Comparison of ENCODE assay signal across 1 cellular context in genomic region chr7:74535951-74536356, GRCh38.
TF ChIP-seq lines count a peak whose summit lies in the region.

No MANE protein-coding gene starts in this region.

TF ChIP-seq in HepG2, 621 proteins besides CTCF, POLR2A, EP300 and RAD21 (continued from another document and continues in another):
- TF ChIP-seq, protein P1, sequence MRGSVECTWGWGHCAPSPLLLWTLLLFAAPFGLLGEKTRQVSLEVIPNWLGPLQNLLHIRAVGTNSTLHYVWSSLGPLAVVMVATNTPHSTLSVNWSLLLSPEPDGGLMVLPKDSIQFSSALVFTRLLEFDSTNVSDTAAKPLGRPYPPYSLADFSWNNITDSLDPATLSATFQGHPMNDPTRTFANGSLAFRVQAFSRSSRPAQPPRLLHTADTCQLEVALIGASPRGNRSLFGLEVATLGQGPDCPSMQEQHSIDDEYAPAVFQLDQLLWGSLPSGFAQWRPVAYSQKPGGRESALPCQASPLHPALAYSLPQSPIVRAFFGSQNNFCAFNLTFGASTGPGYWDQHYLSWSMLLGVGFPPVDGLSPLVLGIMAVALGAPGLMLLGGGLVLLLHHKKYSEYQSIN (CRISPR knock-in tag; IDR thresholded peaks at IDR 0.05; ENCODE audit: borderline replicate concordance), result no peak
- TF ChIP-seq FOXA3 (CRISPR knock-in tag; IDR thresholded peaks at IDR 0.05) (peak; percentile 26; the same call in 1 of the 2 replicates), ZFY (CRISPR knock-in tag; IDR thresholded peaks at IDR 0.05) (peak; percentile 30; the same call in 1 of the 2 replicates), HIVEP1 (CRISPR knock-in tag; IDR thresholded peaks at IDR 0.05) (peak; percentile 62; the same call in 1 of the 2 replicates), THYN1 (CRISPR knock-in tag; IDR thresholded peaks at IDR 0.05; ENCODE audit: borderline replicate concordance, low read depth) (no peak), RAD51 (IDR thresholded peaks at IDR 0.05; ENCODE audit: borderline replicate concordance) (no peak), ZBTB37 (CRISPR knock-in tag; IDR thresholded peaks at IDR 0.05) (peak; percentile 92; the same call in 1 of the 2 replicates), ARNT2 (CRISPR knock-in tag; IDR thresholded peaks at IDR 0.05; ENCODE audit: low read depth) (no peak), TSC22D2 (CRISPR knock-in tag; IDR thresholded peaks at IDR 0.05; ENCODE audit: borderline replicate concordance) (no peak), POLR2G (IDR thresholded peaks at IDR 0.05; ENCODE audit: low read depth, low read length) (no peak), ZNF501 (CRISPR knock-in tag; IDR thresholded peaks at IDR 0.05) (peak; percentile 79), TBX2 (CRISPR knock-in tag; IDR thresholded peaks at IDR 0.05; ENCODE audit: borderline replicate concordance) (peak; percentile 73), GABPB1 (CRISPR knock-in tag; IDR thresholded peaks at IDR 0.05) (peak; percentile 31; the same call in 1 of the 2 replicates), REXO4 (CRISPR knock-in tag; IDR thresholded peaks at IDR 0.05; ENCODE audit: borderline replicate concordance) (no peak), ZBTB38 (CRISPR knock-in tag; IDR thresholded peaks at IDR 0.05) (peak; percentile 18; the same call in 1 of the 2 replicates), ZSCAN25 (CRISPR knock-in tag; IDR thresholded peaks at IDR 0.05) (peak; percentile 79), CHD4 (IDR thresholded peaks at IDR 0.05; ENCODE audit: borderline replicate concordance, low read length) (no peak), ZNF788 (CRISPR knock-in tag; IDR thresholded peaks at IDR 0.05; ENCODE audit: borderline replicate concordance) (peak; percentile 84; the same call in 1 of the 2 replicates), ZBTB7B (CRISPR knock-in tag; IDR thresholded peaks at IDR 0.05) (peak; percentile 89), ZMYM2 (CRISPR knock-in tag; IDR thresholded peaks at IDR 0.05) (peak; percentile 85; the same call in 1 of the 2 replicates), ARID4A (CRISPR knock-in tag; IDR thresholded peaks at IDR 0.05; ENCODE audit: borderline replicate concordance) (peak; percentile 57; the same call in 1 of the 2 replicates), MIER2 (CRISPR knock-in tag; IDR thresholded peaks at IDR 0.05) (no peak), REPIN1 (CRISPR knock-in tag; IDR thresholded peaks at IDR 0.05; ENCODE audit: borderline replicate concordance, low read depth) (peak; percentile 20; the same call in 1 of the 2 replicates), STAG1 (CRISPR knock-in tag; IDR thresholded peaks at IDR 0.05) (peak; percentile 28; the same call in 1 of the 2 replicates), ZUFSP (CRISPR knock-in tag; IDR thresholded peaks at IDR 0.05; ENCODE audit: borderline replicate concordance) (no peak), ZNF572 (CRISPR knock-in tag; IDR thresholded peaks at IDR 0.05) (peak; percentile 26; the same call in 1 of the 2 replicates), HNF4A (CRISPR knock-in tag; IDR thresholded peaks at IDR 0.05) (peak; percentile 63), ZNF274 (CRISPR knock-in tag; IDR thresholded peaks at IDR 0.05) (no peak), HNRNPLL (IDR thresholded peaks at IDR 0.05; ENCODE audit: low read depth, low read length, poor library complexity, severe bottlenecking) (peak; percentile 20), ZNF878 (CRISPR knock-in tag; IDR thresholded peaks at IDR 0.05) (peak; percentile 47; the same call in 1 of the 2 replicates), KDM5B (CRISPR knock-in tag; IDR thresholded peaks at IDR 0.05; ENCODE audit: borderline replicate concordance) (0 out of 2 replicates have a peak, but pooled peaks have one; percentile 30), ZNF556 (CRISPR knock-in tag; IDR thresholded peaks at IDR 0.05; ENCODE audit: borderline replicate concordance) (no peak), ZNF292 (CRISPR knock-in tag; IDR thresholded peaks at IDR 0.05; ENCODE audit: borderline replicate concordance, low read depth) (peak; percentile 42; the same call in 1 of the 2 replicates), RELA (CRISPR knock-in tag; IDR thresholded peaks at IDR 0.05) (peak; percentile 28; the same call in 1 of the 2 replicates), GATAD2A (CRISPR knock-in tag; IDR thresholded peaks at IDR 0.05) (peak; percentile 53; the same call in 1 of the 2 replicates), BORCS8-MEF2B (CRISPR knock-in tag; IDR thresholded peaks at IDR 0.05) (peak; percentile 71), ZNF431 (CRISPR knock-in tag; IDR thresholded peaks at IDR 0.05; ENCODE audit: borderline replicate concordance, low read depth) (no peak; the same call in 1 of the 2 replicates), ZNF180 (CRISPR knock-in tag; IDR thresholded peaks at IDR 0.05; ENCODE audit: borderline replicate concordance, low read depth) (no peak), NCOA1 (CRISPR knock-in tag; IDR thresholded peaks at IDR 0.05) (no peak)
- TF ChIP-seq, protein P2, sequence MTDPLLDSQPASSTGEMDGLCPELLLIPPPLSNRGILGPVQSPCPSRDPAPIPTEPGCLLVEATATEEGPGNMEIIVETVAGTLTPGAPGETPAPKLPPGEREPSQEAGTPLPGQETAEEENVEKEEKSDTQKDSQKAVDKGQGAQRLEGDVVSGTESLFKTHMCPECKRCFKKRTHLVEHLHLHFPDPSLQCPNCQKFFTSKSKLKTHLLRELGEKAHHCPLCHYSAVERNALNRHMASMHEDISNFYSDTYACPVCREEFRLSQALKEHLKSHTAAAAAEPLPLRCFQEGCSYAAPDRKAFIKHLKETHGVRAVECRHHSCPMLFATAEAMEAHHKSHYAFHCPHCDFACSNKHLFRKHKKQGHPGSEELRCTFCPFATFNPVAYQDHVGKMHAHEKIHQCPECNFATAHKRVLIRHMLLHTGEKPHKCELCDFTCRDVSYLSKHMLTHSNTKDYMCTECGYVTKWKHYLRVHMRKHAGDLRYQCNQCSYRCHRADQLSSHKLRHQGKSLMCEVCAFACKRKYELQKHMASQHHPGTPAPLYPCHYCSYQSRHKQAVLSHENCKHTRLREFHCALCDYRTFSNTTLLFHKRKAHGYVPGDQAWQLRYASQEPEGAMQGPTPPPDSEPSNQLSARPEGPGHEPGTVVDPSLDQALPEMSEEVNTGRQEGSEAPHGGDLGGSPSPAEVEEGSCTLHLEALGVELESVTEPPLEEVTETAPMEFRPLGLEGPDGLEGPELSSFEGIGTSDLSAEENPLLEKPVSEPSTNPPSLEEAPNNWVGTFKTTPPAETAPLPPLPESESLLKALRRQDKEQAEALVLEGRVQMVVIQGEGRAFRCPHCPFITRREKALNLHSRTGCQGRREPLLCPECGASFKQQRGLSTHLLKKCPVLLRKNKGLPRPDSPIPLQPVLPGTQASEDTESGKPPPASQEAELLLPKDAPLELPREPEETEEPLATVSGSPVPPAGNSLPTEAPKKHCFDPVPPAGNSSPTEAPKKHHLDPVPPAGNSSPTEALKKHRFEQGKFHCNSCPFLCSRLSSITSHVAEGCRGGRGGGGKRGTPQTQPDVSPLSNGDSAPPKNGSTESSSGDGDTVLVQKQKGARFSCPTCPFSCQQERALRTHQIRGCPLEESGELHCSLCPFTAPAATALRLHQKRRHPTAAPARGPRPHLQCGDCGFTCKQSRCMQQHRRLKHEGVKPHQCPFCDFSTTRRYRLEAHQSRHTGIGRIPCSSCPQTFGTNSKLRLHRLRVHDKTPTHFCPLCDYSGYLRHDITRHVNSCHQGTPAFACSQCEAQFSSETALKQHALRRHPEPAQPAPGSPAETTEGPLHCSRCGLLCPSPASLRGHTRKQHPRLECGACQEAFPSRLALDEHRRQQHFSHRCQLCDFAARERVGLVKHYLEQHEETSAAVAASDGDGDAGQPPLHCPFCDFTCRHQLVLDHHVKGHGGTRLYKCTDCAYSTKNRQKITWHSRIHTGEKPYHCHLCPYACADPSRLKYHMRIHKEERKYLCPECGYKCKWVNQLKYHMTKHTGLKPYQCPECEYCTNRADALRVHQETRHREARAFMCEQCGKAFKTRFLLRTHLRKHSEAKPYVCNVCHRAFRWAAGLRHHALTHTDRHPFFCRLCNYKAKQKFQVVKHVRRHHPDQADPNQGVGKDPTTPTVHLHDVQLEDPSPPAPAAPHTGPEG (CRISPR knock-in tag; IDR thresholded peaks at IDR 0.05), result no peak
- TF ChIP-seq, protein P3, sequence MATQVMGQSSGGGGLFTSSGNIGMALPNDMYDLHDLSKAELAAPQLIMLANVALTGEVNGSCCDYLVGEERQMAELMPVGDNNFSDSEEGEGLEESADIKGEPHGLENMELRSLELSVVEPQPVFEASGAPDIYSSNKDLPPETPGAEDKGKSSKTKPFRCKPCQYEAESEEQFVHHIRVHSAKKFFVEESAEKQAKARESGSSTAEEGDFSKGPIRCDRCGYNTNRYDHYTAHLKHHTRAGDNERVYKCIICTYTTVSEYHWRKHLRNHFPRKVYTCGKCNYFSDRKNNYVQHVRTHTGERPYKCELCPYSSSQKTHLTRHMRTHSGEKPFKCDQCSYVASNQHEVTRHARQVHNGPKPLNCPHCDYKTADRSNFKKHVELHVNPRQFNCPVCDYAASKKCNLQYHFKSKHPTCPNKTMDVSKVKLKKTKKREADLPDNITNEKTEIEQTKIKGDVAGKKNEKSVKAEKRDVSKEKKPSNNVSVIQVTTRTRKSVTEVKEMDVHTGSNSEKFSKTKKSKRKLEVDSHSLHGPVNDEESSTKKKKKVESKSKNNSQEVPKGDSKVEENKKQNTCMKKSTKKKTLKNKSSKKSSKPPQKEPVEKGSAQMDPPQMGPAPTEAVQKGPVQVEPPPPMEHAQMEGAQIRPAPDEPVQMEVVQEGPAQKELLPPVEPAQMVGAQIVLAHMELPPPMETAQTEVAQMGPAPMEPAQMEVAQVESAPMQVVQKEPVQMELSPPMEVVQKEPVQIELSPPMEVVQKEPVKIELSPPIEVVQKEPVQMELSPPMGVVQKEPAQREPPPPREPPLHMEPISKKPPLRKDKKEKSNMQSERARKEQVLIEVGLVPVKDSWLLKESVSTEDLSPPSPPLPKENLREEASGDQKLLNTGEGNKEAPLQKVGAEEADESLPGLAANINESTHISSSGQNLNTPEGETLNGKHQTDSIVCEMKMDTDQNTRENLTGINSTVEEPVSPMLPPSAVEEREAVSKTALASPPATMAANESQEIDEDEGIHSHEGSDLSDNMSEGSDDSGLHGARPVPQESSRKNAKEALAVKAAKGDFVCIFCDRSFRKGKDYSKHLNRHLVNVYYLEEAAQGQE (IDR thresholded peaks at IDR 0.05; ENCODE audit: borderline replicate concordance in 1 of 2, low read depth in 1 of 2, low read length in 2 of 2), result peak in 1 of 2 experiments; percentile 41; a peak in 1 of 4 replicates
- TF ChIP-seq, protein P4, sequence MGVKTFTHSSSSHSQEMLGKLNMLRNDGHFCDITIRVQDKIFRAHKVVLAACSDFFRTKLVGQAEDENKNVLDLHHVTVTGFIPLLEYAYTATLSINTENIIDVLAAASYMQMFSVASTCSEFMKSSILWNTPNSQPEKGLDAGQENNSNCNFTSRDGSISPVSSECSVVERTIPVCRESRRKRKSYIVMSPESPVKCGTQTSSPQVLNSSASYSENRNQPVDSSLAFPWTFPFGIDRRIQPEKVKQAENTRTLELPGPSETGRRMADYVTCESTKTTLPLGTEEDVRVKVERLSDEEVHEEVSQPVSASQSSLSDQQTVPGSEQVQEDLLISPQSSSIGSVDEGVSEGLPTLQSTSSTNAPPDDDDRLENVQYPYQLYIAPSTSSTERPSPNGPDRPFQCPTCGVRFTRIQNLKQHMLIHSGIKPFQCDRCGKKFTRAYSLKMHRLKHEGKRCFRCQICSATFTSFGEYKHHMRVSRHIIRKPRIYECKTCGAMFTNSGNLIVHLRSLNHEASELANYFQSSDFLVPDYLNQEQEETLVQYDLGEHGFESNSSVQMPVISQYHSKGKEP (CRISPR knock-in tag; IDR thresholded peaks at IDR 0.05), result no peak
